ENCODE assay signal across 8 cellular contexts in genomic region chr7:156518466-156518865, GRCh38.
"Had no signal": no experiment of that assay in that cellular context is flagged by ENCODE, and none has a peak within 500 bp of the region (broad histone marks: within the 10 kb centered on the region; RNA-seq: fewer than 3 reads in every experiment).

No MANE protein-coding gene starts in this region.

- DNase-seq: GDM1, GF-D8 had no signal

- H3K4me3 ChIP-seq: GM12878 had no signal

- ATAC-seq: GM12878 had no signal

- FAIRE-seq: G401.6, GM12878, GM12891, GM12892, GM18507, GM19239 had no signal
